Comparison of ENCODE assay signal across 21 cellular contexts in genomic region chr13:101026736-101027398, GRCh38.
"Had no signal": no experiment of that assay in that cellular context is flagged by ENCODE, and none has a peak within 500 bp of the region (broad histone marks: within the 10 kb centered on the region; RNA-seq: fewer than 3 reads in every experiment).

No MANE protein-coding gene starts in this region.

- H3K27ac ChIP-seq: brain microvascular endothelial cell, cardiac muscle cell had no signal

- DNase-seq: activated CD4-positive, alpha-beta T cell treated with anti-CD3 and anti-CD28 coated beads for 48 hours; activated CD4-positive, alpha-beta T cell treated with anti-CD3 and anti-CD28 coated beads, Interleukin-2, amount 50 U/mL, for 4 hours; activated CD4-positive, CD25-positive, alpha-beta regulatory T cell treated with anti-CD3 and anti-CD28 coated beads, Interleukin-2, amount 50 U/mL, for 72 hours; activated CD8-positive, alpha-beta memory T cell treated with anti-CD3 and anti-CD28 coated beads, Interleukin-2, amount 10 ng/mL, durations not matched to agents 7 days and 5 days; activated effector memory CD4-positive, alpha-beta T cell treated with anti-CD3 and anti-CD28 coated beads, Interleukin-2, amount 50 U/mL, for 16 hours; activated naive CD4-positive, alpha-beta T cell treated with Interleukin-2 at 50 U/mL for 16 hours; activated T-cell treated with anti-CD3 and anti-CD28 coated beads, Interleukin-2, amount 50 U/mL, for 4 hours; brain microvascular endothelial cell; Karpas-422; NCI-H1092 treated with DMSO at 0.1 percent for 48 hours; NCI-H1417 treated with DMSO at 0.1 percent for 48 hours; NCI-H1694; NCI-H2029; NCI-H2107; NCI-H2171 treated with DMSO at 0.1 percent for 48 hours; NCI-H226; NCI-H526 treated with DMSO at 0.1 percent for 48 hours; SHP77 treated with DMSO at 0.1 percent for 48 hours had no signal

- H3K36me3 ChIP-seq: brain microvascular endothelial cell, cardiac muscle cell had no signal

- ATAC-seq: activated CD8-positive, alpha-beta memory T cell treated with anti-CD3 and anti-CD28 coated beads, Interleukin-2, amount 10 ng/mL, durations not matched to agents 7 days and 5 days; activated naive CD4-positive, alpha-beta T cell treated with anti-CD3 and anti-CD28 coated beads, Interleukin-2, amount 50 U/mL, for 72 hours; activated T-cell treated with anti-CD3 and anti-CD28 coated beads, Interleukin-2, amount 50 U/mL, for 4 hours; WTC11 had no signal

- H3K27me3 ChIP-seq: brain microvascular endothelial cell, cardiac muscle cell had no signal

- H3K4me3 ChIP-seq: cardiac muscle cell had no signal
